Comparison of ENCODE assay signal across 31 cellular contexts in genomic region chr20:58097943-58098342, GRCh38.
"Had no signal": no experiment of that assay in that cellular context is flagged by ENCODE, and none has a peak within 500 bp of the region (broad histone marks: within the 10 kb centered on the region; RNA-seq: fewer than 3 reads in every experiment).

No MANE protein-coding gene starts in this region.

- ATAC-seq: activated CD4-positive, alpha-beta T cell treated with anti-CD3 and anti-CD28 coated beads for 36 hours; activated CD8-positive, alpha-beta T cell treated with anti-CD3 and anti-CD28 coated beads, Interleukin-2, amount 10 ng/mL, durations not matched to agents 7 days and 5 days; activated naive CD8-positive, alpha-beta T cell treated with anti-CD3 and anti-CD28 coated beads, Interleukin-2, amount 50 U/mL, for 24 hours; body of pancreas; esophagus mucosa; foreskin keratinocyte; gastrocnemius medialis; heart left ventricle; T-helper 17 cell had no signal

- DNase-seq: activated CD4-positive, alpha-beta memory T cell treated with anti-CD3 and anti-CD28 coated beads for 36 hours; activated CD4-positive, alpha-beta T cell treated with anti-CD3 and anti-CD28 coated beads for 36 hours; activated CD4-positive, alpha-beta T cell treated with anti-CD3 and anti-CD28 coated beads, Interleukin-2, amount 10 ng/mL, durations not matched to agents 24 days and 14 days; activated CD4-positive, CD25-positive, alpha-beta regulatory T cell; activated CD4-positive, CD25-positive, alpha-beta regulatory T cell treated with anti-CD3 and anti-CD28 coated beads, Interleukin-2, amount 50 U/mL, for 72 hours; activated CD8-positive, alpha-beta T cell treated with anti-CD3 and anti-CD28 coated beads, Interleukin-2, amount 10 ng/mL, durations not matched to agents 7 days and 5 days; activated effector memory CD4-positive, alpha-beta T cell treated with anti-CD3 and anti-CD28 coated beads, Interleukin-2, amount 50 U/mL, for 16 hours; activated naive CD4-positive, alpha-beta T cell treated with anti-CD3 and anti-CD28 coated beads for 36 hours; activated naive CD8-positive, alpha-beta T cell treated with anti-CD3 and anti-CD28 coated beads for 36 hours; activated naive CD8-positive, alpha-beta T cell treated with anti-CD3 and anti-CD28 coated beads, Interleukin-2, amount 50 U/mL, for 24 hours; activated T-cell treated with anti-CD3 and anti-CD28 coated beads, Interleukin-2, amount 50 U/mL, for 48 hours; adrenal gland; amygdala; aorta; body of pancreas; caudate nucleus; effector CD8-positive, alpha-beta T cell; foreskin keratinocyte; gastrocnemius medialis; glutamatergic neuron; heart left ventricle; T-helper 1 cell; T-helper 17 cell; T1000; WERI-Rb-1 had no signal

- H3K27ac Mint-ChIP-seq: activated CD4-positive, alpha-beta memory T cell treated with anti-CD3 and anti-CD28 coated beads for 36 hours; activated CD4-positive, alpha-beta T cell treated with anti-CD3 and anti-CD28 coated beads for 36 hours; activated CD4-positive, alpha-beta T cell treated with anti-CD3 and anti-CD28 coated beads, Interleukin-2, amount 10 ng/mL, durations not matched to agents 24 days and 14 days; activated CD8-positive, alpha-beta T cell treated with anti-CD3 and anti-CD28 coated beads, Interleukin-2, amount 10 ng/mL, durations not matched to agents 7 days and 5 days; activated naive CD4-positive, alpha-beta T cell treated with anti-CD3 and anti-CD28 coated beads for 36 hours; activated naive CD8-positive, alpha-beta T cell treated with anti-CD3 and anti-CD28 coated beads for 36 hours; activated naive CD8-positive, alpha-beta T cell treated with anti-CD3 and anti-CD28 coated beads, Interleukin-2, amount 50 U/mL, for 24 hours; activated T-helper 1 cell treated with anti-CD3 and anti-CD28 coated beads, Interleukin-12 subunit alpha, Interleukin-12 subunit beta, Interleukin-2, Interleukin-4 antibody, amounts not matched to agents 30 ng/mL and 10 ng/mL and 1 ng/mL, durations not matched to agents 14 hours and 24 hours and 36 hours; activated T-helper 2 cell treated with anti-CD3 and anti-CD28 coated beads, Interferon-gamma antibody, Interleukin-2, Interleukin-4, amounts not matched to agents 10 μg/mL and 5 μg/mL and 100 μg/mL, durations not matched to agents 14 hours and 24 hours and 36 hours; T-helper 17 cell; T-helper 2 cell treated with Interferon-gamma antibody and Interleukin-4, amounts not matched to agents 5 μg/mL and 100 μg/mL, for 36 hours had no signal

- H3K9me3 Mint-ChIP-seq: activated CD4-positive, alpha-beta memory T cell treated with anti-CD3 and anti-CD28 coated beads for 36 hours; activated CD4-positive, alpha-beta T cell treated with anti-CD3 and anti-CD28 coated beads, Interleukin-2, amount 10 ng/mL, durations not matched to agents 24 days and 14 days; activated naive CD4-positive, alpha-beta T cell treated with anti-CD3 and anti-CD28 coated beads for 36 hours; activated naive CD4-positive, alpha-beta T cell treated with anti-CD3 and anti-CD28 coated beads, Interleukin-2, amount 50 U/mL, for 24 hours; activated naive CD8-positive, alpha-beta T cell treated with anti-CD3 and anti-CD28 coated beads for 36 hours; activated naive CD8-positive, alpha-beta T cell treated with anti-CD3 and anti-CD28 coated beads, Interleukin-2, amount 50 U/mL, for 24 hours; activated T-helper 1 cell treated with anti-CD3 and anti-CD28 coated beads, Interleukin-12 subunit alpha, Interleukin-12 subunit beta, Interleukin-2, Interleukin-4 antibody, amounts not matched to agents 30 ng/mL and 10 ng/mL and 1 ng/mL, durations not matched to agents 14 hours and 24 hours and 36 hours; activated T-helper 2 cell treated with anti-CD3 and anti-CD28 coated beads, Interferon-gamma antibody, Interleukin-2, Interleukin-4, amounts not matched to agents 10 μg/mL and 5 μg/mL and 100 μg/mL, durations not matched to agents 14 hours and 24 hours and 36 hours; T-helper 2 cell treated with Interferon-gamma antibody and Interleukin-4, amounts not matched to agents 5 μg/mL and 100 μg/mL, for 36 hours had no signal

- H3K36me3 Mint-ChIP-seq: activated CD4-positive, alpha-beta memory T cell treated with anti-CD3 and anti-CD28 coated beads for 36 hours; activated naive CD4-positive, alpha-beta T cell treated with anti-CD3 and anti-CD28 coated beads, Interleukin-2, amount 50 U/mL, for 24 hours; activated naive CD8-positive, alpha-beta T cell treated with anti-CD3 and anti-CD28 coated beads for 36 hours had no signal

- H3K27me3 ChIP-seq: adrenal gland, body of pancreas, gastrocnemius medialis had no signal

- H3K36me3 ChIP-seq: adrenal gland, gastrocnemius medialis, heart left ventricle, WERI-Rb-1 had no signal

- H3K27me3 Mint-ChIP-seq: activated naive CD4-positive, alpha-beta T cell treated with anti-CD3 and anti-CD28 coated beads, Interleukin-2, amount 50 U/mL, for 24 hours had no signal

- H3K4me3 Mint-ChIP-seq: activated CD4-positive, alpha-beta memory T cell treated with anti-CD3 and anti-CD28 coated beads for 36 hours; activated CD4-positive, alpha-beta T cell treated with anti-CD3 and anti-CD28 coated beads for 36 hours; activated CD4-positive, alpha-beta T cell treated with anti-CD3 and anti-CD28 coated beads, Interleukin-2, amount 10 ng/mL, durations not matched to agents 24 days and 14 days; activated CD8-positive, alpha-beta T cell treated with anti-CD3 and anti-CD28 coated beads, Interleukin-2, amount 10 ng/mL, durations not matched to agents 7 days and 5 days; activated naive CD4-positive, alpha-beta T cell treated with anti-CD3 and anti-CD28 coated beads for 36 hours; activated naive CD4-positive, alpha-beta T cell treated with anti-CD3 and anti-CD28 coated beads, Interleukin-2, amount 50 U/mL, for 24 hours; activated naive CD8-positive, alpha-beta T cell treated with anti-CD3 and anti-CD28 coated beads for 36 hours; activated naive CD8-positive, alpha-beta T cell treated with anti-CD3 and anti-CD28 coated beads, Interleukin-2, amount 50 U/mL, for 24 hours; activated T-helper 1 cell treated with anti-CD3 and anti-CD28 coated beads, Interleukin-12 subunit alpha, Interleukin-12 subunit beta, Interleukin-2, Interleukin-4 antibody, amounts not matched to agents 30 ng/mL and 10 ng/mL and 1 ng/mL, durations not matched to agents 14 hours and 24 hours and 36 hours; T-helper 17 cell; T-helper 2 cell treated with Interferon-gamma antibody and Interleukin-4, amounts not matched to agents 5 μg/mL and 100 μg/mL, for 36 hours had no signal

- H3K4me1 Mint-ChIP-seq: activated CD4-positive, alpha-beta T cell treated with anti-CD3 and anti-CD28 coated beads, Interleukin-2, amount 10 ng/mL, durations not matched to agents 24 days and 14 days; activated naive CD4-positive, alpha-beta T cell treated with anti-CD3 and anti-CD28 coated beads, Interleukin-2, amount 50 U/mL, for 24 hours; T-helper 17 cell had no signal

- H3K27ac ChIP-seq: adrenal gland, body of pancreas, epithelial cell of prostate, foreskin keratinocyte, gastrocnemius medialis, heart left ventricle, WERI-Rb-1 had no signal

- H3K4me1 ChIP-seq: adrenal gland, body of pancreas, gastrocnemius medialis, heart left ventricle had no signal

- H3K9me3 ChIP-seq: adrenal gland, body of pancreas, gastrocnemius medialis, heart left ventricle had no signal

- H3K4me3 ChIP-seq: adrenal gland, body of pancreas, gastrocnemius medialis, heart left ventricle had no signal
